Comparison of ENCODE assay signal across 1 cellular context in the genomic region with DNA sequence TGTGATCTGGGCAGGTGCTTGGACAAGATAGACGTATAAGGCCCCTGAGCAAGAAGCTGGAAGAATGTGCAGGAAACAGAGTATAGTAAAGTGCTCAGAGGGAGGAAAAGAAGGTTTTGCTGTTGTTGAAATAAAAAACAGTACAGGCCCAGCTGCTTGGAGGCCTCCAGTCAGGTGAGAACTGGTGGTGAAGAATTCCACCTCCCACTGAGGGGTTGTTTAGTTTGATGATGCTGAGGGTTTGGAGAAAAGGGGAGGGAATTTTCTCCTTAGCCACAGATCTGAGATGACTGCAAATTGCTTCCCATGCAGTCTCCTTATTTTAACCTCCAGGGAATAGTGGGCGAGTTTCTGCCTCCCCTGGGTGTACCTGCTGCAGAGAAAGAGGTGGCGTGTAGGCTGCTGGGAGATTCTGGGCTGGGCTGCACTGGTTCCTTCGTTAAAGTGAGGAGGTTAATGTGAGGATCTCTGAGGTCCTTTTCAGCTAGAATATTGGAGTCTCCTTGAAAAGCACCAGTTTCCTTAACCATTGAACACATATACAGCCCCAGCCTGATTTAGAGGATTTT.
TF ChIP-seq lines count a peak whose summit lies in the region.

No MANE protein-coding gene starts in this region.

TF ChIP-seq in GM12878, 131 proteins besides CTCF, POLR2A, EP300 and RAD21:
- TF ChIP-seq MEF2B (IDR thresholded peaks at IDR 0.05; ENCODE audit: partially characterized antibody, poor library complexity, severe bottlenecking) (peak; percentile 70), ZNF384 (IDR thresholded peaks at IDR 0.05; ENCODE audit: borderline replicate concordance, low read depth, low read length) (no peak), HDGF (IDR thresholded peaks at IDR 0.05) (no peak), RB1 (IDR thresholded peaks at IDR 0.05; ENCODE audit: borderline replicate concordance) (no peak), ZNF687 (IDR thresholded peaks at IDR 0.05) (no peak), BCL11A (IDR thresholded peaks at IDR 0.05; ENCODE audit: low read depth, low read length) (no peak)
- TF ChIP-seq, protein P1, sequence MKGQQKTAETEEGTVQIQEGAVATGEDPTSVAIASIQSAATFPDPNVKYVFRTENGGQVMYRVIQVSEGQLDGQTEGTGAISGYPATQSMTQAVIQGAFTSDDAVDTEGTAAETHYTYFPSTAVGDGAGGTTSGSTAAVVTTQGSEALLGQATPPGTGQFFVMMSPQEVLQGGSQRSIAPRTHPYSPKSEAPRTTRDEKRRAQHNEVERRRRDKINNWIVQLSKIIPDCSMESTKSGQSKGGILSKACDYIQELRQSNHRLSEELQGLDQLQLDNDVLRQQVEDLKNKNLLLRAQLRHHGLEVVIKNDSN (IDR thresholded peaks at IDR 0.05; ENCODE audit: borderline replicate concordance, extremely low read length, insufficient read depth, low read depth, low read length), result no peak
- TF ChIP-seq, protein P2, sequence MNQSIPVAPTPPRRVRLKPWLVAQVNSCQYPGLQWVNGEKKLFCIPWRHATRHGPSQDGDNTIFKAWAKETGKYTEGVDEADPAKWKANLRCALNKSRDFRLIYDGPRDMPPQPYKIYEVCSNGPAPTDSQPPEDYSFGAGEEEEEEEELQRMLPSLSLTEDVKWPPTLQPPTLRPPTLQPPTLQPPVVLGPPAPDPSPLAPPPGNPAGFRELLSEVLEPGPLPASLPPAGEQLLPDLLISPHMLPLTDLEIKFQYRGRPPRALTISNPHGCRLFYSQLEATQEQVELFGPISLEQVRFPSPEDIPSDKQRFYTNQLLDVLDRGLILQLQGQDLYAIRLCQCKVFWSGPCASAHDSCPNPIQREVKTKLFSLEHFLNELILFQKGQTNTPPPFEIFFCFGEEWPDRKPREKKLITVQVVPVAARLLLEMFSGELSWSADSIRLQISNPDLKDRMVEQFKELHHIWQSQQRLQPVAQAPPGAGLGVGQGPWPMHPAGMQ (IDR thresholded peaks at IDR 0.05; ENCODE audit: borderline replicate concordance), result no peak
